ENCODE assay signal across 17 cellular contexts in the genomic region with DNA sequence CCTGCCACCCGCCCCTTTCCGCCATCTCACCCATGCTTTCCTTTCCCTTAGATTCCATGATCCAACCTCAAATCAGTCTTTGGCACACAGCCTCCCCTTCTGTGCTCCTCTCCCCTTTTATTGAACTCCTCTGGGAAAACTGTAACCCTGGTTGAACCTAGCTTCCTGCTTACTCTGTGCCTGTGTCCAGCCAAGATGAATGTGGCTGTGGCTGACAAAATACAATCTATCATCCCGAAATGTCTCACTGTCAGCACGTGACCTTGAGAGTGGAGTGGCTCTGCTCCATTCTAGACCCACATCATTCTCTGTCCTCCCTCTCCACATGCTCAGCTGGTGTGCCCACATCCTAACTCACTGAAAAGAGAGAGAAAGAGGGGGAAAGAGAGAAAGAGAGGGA. TPM values are rescaled to one million over a fixed set of nuclear protein-coding genes. Genes with fewer than 3 reads are reported as not detected.
DNase-seq lines count a peak whose midpoint lies in the region; ATAC-seq and TF ChIP-seq lines count a peak whose summit lies in the region.
"Had no signal": no experiment of that assay in that cellular context is flagged by ENCODE, and none has a peak within 500 bp of the region (broad histone marks: within the 10 kb centered on the region; RNA-seq: fewer than 3 reads in every experiment).

No MANE protein-coding gene starts in this region.

- H2AK5ac ChIP-seq in mesenchymal stem cell (ENCODE audit: low read length, severe bottlenecking) = no peak overlapping the region

- no peaks in the 10 kb centered on the region for H3K79me2 ChIP-seq in DND-41 (ENCODE audit: insufficient read depth, low read length)

- no peak overlapping the region for H3K9ac ChIP-seq in DND-41 (ENCODE audit: low read depth, low read length)
- H3K9ac ChIP-seq in mesenchymal stem cell (ENCODE audit: low read length) = no peak overlapping the region

- no peak overlapping the region for H3K14ac ChIP-seq in mesenchymal stem cell (ENCODE audit: low read length in 2 of 2)

- H2AFZ ChIP-seq in DND-41 (ENCODE audit: low read depth, low read length) = no peak overlapping the region
- H2AFZ ChIP-seq in mesenchymal stem cell (ENCODE audit: low read depth, low read length) = no peak overlapping the region

- WGBS in mesenchymal stem cell = 74% methylated on average over 3 of the region's 4 CpGs

- H3K23ac ChIP-seq in mesenchymal stem cell (ENCODE audit: low read length in 2 of 2) = no peak overlapping the region

- H3K4ac ChIP-seq in mesenchymal stem cell (ENCODE audit: low read depth in 1 of 2, low read length in 2 of 2) = no peak overlapping the region

- H3K27me3 ChIP-seq in DND-41 (ENCODE audit: insufficient read depth, low read length, poor library complexity) = no peaks in the 10 kb centered on the region
- H3K27me3 ChIP-seq in mesenchymal stem cell (ENCODE audit: control insufficient read depth in 1 of 2, insufficient read depth in 1 of 2, low read length in 2 of 2) = peaks cover 58 to 71% of the 10 kb centered on the region in 2 experiments
- H3K27me3 ChIP-seq: Peyer's patch had no signal

- no peak overlapping the region for H2BK5ac ChIP-seq in mesenchymal stem cell (ENCODE audit: low read depth, low read length, poor library complexity, severe bottlenecking)

- TF ChIP-seq CTCF in DND-41 (IDR thresholded peaks at IDR 0.05; ENCODE audit: borderline replicate concordance, extremely low read depth, low read length, poor library complexity, severe bottlenecking) = no peak

- H3K4me3 ChIP-seq in DND-41 (ENCODE audit: low read depth in 1 of 2, low read length in 2 of 2) (no peak overlapping the region), mesenchymal stem cell (ENCODE audit: insufficient read depth in 1 of 2, low read depth in 1 of 2, low read length in 2 of 2) (no peak overlapping the region)
- H3K4me3 ChIP-seq: GM12878, Peyer's patch had no signal

- H4K91ac ChIP-seq in mesenchymal stem cell (ENCODE audit: low read length) = no peak overlapping the region

- H4K8ac ChIP-seq in mesenchymal stem cell (ENCODE audit: low read length) = no peak overlapping the region

- DNase-seq in activated CD8-positive, alpha-beta memory T cell treated with anti-CD3 and anti-CD28 coated beads, Interleukin-2, amount 50 U/mL, for 48 hours = peak; percentile 28
- DNase-seq in activated CD8-positive, alpha-beta memory T cell treated with anti-CD3 and anti-CD28 coated beads, Interleukin-2, amount 50 U/mL, for 4 hours = no peak
- DNase-seq in DND-41 = no peak
- DNase-seq in amniotic epithelial cell (ENCODE audit: low read depth) = peak; percentile 6
- DNase-seq in mesenchymal stem cell = no peak
- DNase-seq: Caco-2, DMS53, NCI-H1436, NCI-H2029 treated with DMSO at 0.1 percent for 48 hours, NCI-H524, Peyer's patch had no signal

- no peak overlapping the region for H3K18ac ChIP-seq in mesenchymal stem cell (ENCODE audit: low read depth in 1 of 2, low read length in 2 of 2)

- H2BK120ac ChIP-seq in mesenchymal stem cell (ENCODE audit: low read depth, low read length) = no peak overlapping the region

- H3K9me3 ChIP-seq in DND-41 (ENCODE audit: insufficient read depth, low read length, severe bottlenecking) (peaks cover 9% of the 10 kb centered on the region), mesenchymal stem cell (ENCODE audit: control insufficient read depth, low read length) (no peaks in the 10 kb centered on the region)
- H3K9me3 ChIP-seq: Caco-2, Peyer's patch had no signal

- ATAC-seq in DND-41 (ENCODE audit: insufficient read depth, low read depth) (no peak), GM18511 (IDR thresholded peaks at IDR 0.05; ENCODE audit: unreplicated experiment) (no peak), GM21381 (IDR thresholded peaks at IDR 0.05; ENCODE audit: unreplicated experiment) (no peak), HG02981 (IDR thresholded peaks at IDR 0.05; ENCODE audit: unreplicated experiment) (no peak)
- ATAC-seq: GM12878, HCT116 had no signal

- H3K79me1 ChIP-seq in mesenchymal stem cell (replicated peaks; ENCODE audit: low read length, poor library complexity, severe bottlenecking) = no peaks in the 10 kb centered on the region

- H2BK15ac ChIP-seq in mesenchymal stem cell (ENCODE audit: low read depth, poor library complexity, severe bottlenecking) = peak overlapping the region; percentile 49

- no peaks in the 10 kb centered on the region for H4K20me1 ChIP-seq in DND-41 (ENCODE audit: insufficient read depth, low read length)

- H2BK12ac ChIP-seq in mesenchymal stem cell (ENCODE audit: low read length in 2 of 2) = no peak overlapping the region

- H3K4me2 ChIP-seq in DND-41 (ENCODE audit: insufficient read depth, low read length) (no peak overlapping the region), mesenchymal stem cell (ENCODE audit: low read length, poor library complexity, severe bottlenecking) (no peak overlapping the region)

- H3K36me3 ChIP-seq in DND-41 (ENCODE audit: insufficient read depth, low read length) = no peaks in the 10 kb centered on the region
- H3K36me3 ChIP-seq in mesenchymal stem cell (ENCODE audit: control insufficient read depth in 1 of 2, insufficient read depth in 2 of 2, low read depth in 1 of 2, low read length in 2 of 2) = no peaks in the 10 kb centered on the region
- H3K36me3 ChIP-seq: Peyer's patch had no signal

- H3K27ac ChIP-seq in DND-41 (ENCODE audit: low read length) = peak overlapping the region; percentile 77
- H3K27ac ChIP-seq in mesenchymal stem cell (ENCODE audit: low read length, poor library complexity, severe bottlenecking) = no peak overlapping the region
- H3K27ac ChIP-seq: Peyer's patch had no signal

- peaks cover 36% of the 10 kb centered on the region for H3K4me1 ChIP-seq in DND-41 (ENCODE audit: insufficient read depth, low read length)
- no peaks in the 10 kb centered on the region for H3K4me1 ChIP-seq in mesenchymal stem cell (ENCODE audit: control insufficient read depth, insufficient read depth, low read depth, low read length)

RNA-seq across cellular contexts. Expression of a gene that starts 11.0 kb away (rescaled TPM):
- not detected for polyA plus RNA-seq in mesenchymal stem cell (2013, experiment 1 of 2)
- polyA plus RNA-seq in mesenchymal stem cell (2013, experiment 2 of 2) = not detected
- polyA plus RNA-seq: CD14-positive monocyte had no signal

RNA-seq across cellular contexts. Expression of a gene that starts 60.0 kb away (rescaled TPM):
- polyA plus RNA-seq in mesenchymal stem cell (2013, experiment 1 of 2) = 5.2 TPM
- polyA plus RNA-seq in mesenchymal stem cell (2013, experiment 2 of 2) = 5.7 TPM

Comparison
In these comparisons a context has a peak if more than half of its experiments do, and no peak if none do; other contexts are left out.
1. DNase-seq: peak in activated CD8-positive, alpha-beta memory T cell treated with anti-CD3 and anti-CD28 coated beads, Interleukin-2, amount 50 U/mL, for 48 hours (single experiment) and amniotic epithelial cell (single experiment); none in activated CD8-positive, alpha-beta memory T cell treated with anti-CD3 and anti-CD28 coated beads, Interleukin-2, amount 50 U/mL, for 4 hours (single experiment), DND-41 (single experiment) and mesenchymal stem cell (single experiment).